26 cellular contexts compared by ENCODE assay signal in genomic region chr11:25453471-25453870, GRCh38.
"Had no signal": no experiment of that assay in that cellular context is flagged by ENCODE, and none has a peak within 500 bp of the region (broad histone marks: within the 10 kb centered on the region; RNA-seq: fewer than 3 reads in every experiment).

No MANE protein-coding gene starts in this region.

- ATAC-seq: effector memory CD8-positive, alpha-beta T cell; gastroesophageal sphincter; left cardiac atrium; left ventricle myocardium superior; naive thymus-derived CD8-positive, alpha-beta T cell; pancreas; stimulated activated naive B cell treated with anti-CD40 and anti-IgM and Interleukin-4, amounts not matched to agents 10 μg/mL and 1 μg/mL and 100 μg/mL, for 72 hours; upper lobe of right lung had no signal

- H3K4me3 ChIP-seq: gastroesophageal sphincter, pancreas, right atrium auricular region, stomach, tibial artery, upper lobe of right lung had no signal

- H3K27me3 ChIP-seq: brain microvascular endothelial cell, gastroesophageal sphincter, pancreas, right atrium auricular region, stomach, tibial artery, upper lobe of right lung had no signal

- H3K36me3 ChIP-seq: brain microvascular endothelial cell, gastroesophageal sphincter, pancreas, right atrium auricular region, stomach, tibial artery, upper lobe of right lung had no signal

- H3K27ac ChIP-seq: brain microvascular endothelial cell, gastroesophageal sphincter, pancreas, right atrium auricular region, stomach, tibial artery, upper lobe of right lung had no signal

- DNase-seq: activated CD4-positive, alpha-beta memory T cell treated with anti-CD3 and anti-CD28 coated beads for 36 hours; activated CD4-positive, alpha-beta T cell treated with anti-CD3 and anti-CD28 coated beads, Interleukin-2, amount 10 ng/mL, durations not matched to agents 24 days and 14 days; activated CD4-positive, CD25-positive, alpha-beta regulatory T cell treated with anti-CD3 and anti-CD28 coated beads, Interleukin-2, amount 50 U/mL, for 72 hours; activated CD8-positive, alpha-beta memory T cell treated with anti-CD3 and anti-CD28 coated beads, Interleukin-2, amount 50 U/mL, for 4 hours; activated gamma-delta T cell; activated naive CD4-positive, alpha-beta T cell treated with anti-CD3 and anti-CD28 coated beads, Interleukin-2, amount 50 U/mL, for 16 hours; activated T-cell treated with anti-CD3 and anti-CD28 coated beads, Interleukin-2, amount 50 U/mL, for 1 hour; amniotic stem cell; brain microvascular endothelial cell; cortex of kidney; effector memory CD8-positive, alpha-beta T cell; head of caudate nucleus; hippocampal formation; left cardiac atrium; left ventricle myocardium superior; naive thymus-derived CD8-positive, alpha-beta T cell; nucleus accumbens; pancreas; stimulated activated CD4-positive, alpha-beta T cell treated with anti-CD3 and anti-CD28 coated beads, Interleukin-15, amount 100 ng/mL, for 24 hours; stimulated activated CD4-positive, alpha-beta T cell treated with anti-CD3 and anti-CD28 coated beads, Interleukin-2, amount 100 ng/mL, for 24 hours; stimulated activated naive B cell treated with anti-CD40 and anti-IgM and Interleukin-4, amounts not matched to agents 10 μg/mL and 1 μg/mL and 100 μg/mL, for 72 hours; stomach; tibial artery; upper lobe of right lung had no signal

- H3K4me1 ChIP-seq: gastroesophageal sphincter, pancreas, right atrium auricular region, stomach, tibial artery, upper lobe of right lung had no signal
